10 cellular contexts compared by ENCODE assay signal in the genomic region with DNA sequence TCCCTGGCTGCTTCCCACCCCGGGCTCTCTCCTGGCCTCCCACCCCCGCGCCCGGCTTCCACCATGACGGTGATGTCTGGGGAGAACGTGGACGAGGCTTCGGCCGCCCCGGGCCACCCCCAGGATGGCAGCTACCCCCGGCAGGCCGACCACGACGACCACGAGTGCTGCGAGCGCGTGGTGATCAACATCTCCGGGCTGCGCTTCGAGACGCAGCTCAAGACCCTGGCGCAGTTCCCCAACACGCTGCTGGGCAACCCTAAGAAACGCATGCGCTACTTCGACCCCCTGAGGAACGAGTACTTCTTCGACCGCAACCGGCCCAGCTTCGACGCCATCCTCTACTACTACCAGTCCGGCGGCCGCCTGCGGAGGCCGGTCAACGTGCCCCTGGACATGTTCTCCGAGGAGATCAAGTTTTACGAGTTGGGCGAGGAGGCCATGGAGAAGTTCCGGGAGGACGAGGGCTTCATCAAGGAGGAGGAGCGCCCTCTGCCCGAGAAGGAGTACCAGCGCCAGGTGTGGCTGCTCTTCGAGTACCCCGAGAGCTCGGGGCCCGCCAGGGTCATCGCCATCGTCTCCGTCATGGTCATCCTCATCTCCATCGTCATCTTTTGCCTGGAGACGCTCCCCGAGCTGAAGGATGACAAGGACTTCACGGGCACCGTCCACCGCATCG. TPM values are rescaled to one million over a fixed set of nuclear protein-coding genes. Genes with fewer than 3 reads are reported as not detected.
A peak's percentile ranks its signal among the peaks of the same experiment; 100 is the strongest.
DNase-seq lines count a peak whose midpoint lies in the region; ATAC-seq and TF ChIP-seq lines count a peak whose summit lies in the region.
"Had no signal": no experiment of that assay in that cellular context is flagged by ENCODE, and none has a peak within 500 bp of the region (broad histone marks: within the 10 kb centered on the region; RNA-seq: fewer than 3 reads in every experiment).

No MANE protein-coding gene starts in this region.

- no peak overlapping the region for H3K27ac Mint-ChIP-seq in activated naive CD8-positive, alpha-beta T cell treated with anti-CD3 and anti-CD28 coated beads for 36 hours
- H3K27ac Mint-ChIP-seq in naive thymus-derived CD4-positive, alpha-beta T cell, result no peak overlapping the region

- H3K27me3 ChIP-seq in naive thymus-derived CD4-positive, alpha-beta T cell (ENCODE audit: control insufficient read depth in 2 of 2, insufficient read depth in 2 of 2, low read length in 2 of 2), result peaks cover 0 to 14% of the 10 kb centered on the region in 2 donors

- peaks cover 40% of the 10 kb centered on the region for H3K27me3 Mint-ChIP-seq in activated naive CD8-positive, alpha-beta T cell treated with anti-CD3 and anti-CD28 coated beads for 36 hours
- peaks cover 31 to 73% (median 49%) of the 10 kb centered on the region in 5 donors for H3K27me3 Mint-ChIP-seq in naive thymus-derived CD4-positive, alpha-beta T cell

- H3K36me3 Mint-ChIP-seq in activated naive CD8-positive, alpha-beta T cell treated with anti-CD3 and anti-CD28 coated beads for 36 hours, result peaks cover 2% of the 10 kb centered on the region
- peaks cover 0 to 5% (median 4%) of the 10 kb centered on the region in 5 donors for H3K36me3 Mint-ChIP-seq in naive thymus-derived CD4-positive, alpha-beta T cell

- intact Hi-C loops in naive thymus-derived CD4-positive, alpha-beta T cell (cut with micrococcal nuclease), result loop anchor here in 1 of 2 donors (5.0 kb wide), 1 partner anchor 54 kb away; no protein-coding TSS in a partner anchor

- H3K9me3 Mint-ChIP-seq in activated naive CD8-positive, alpha-beta T cell treated with anti-CD3 and anti-CD28 coated beads for 36 hours, result no peaks in the 10 kb centered on the region
- peaks cover 0 to 8% (median 2%) of the 10 kb centered on the region in 11 donors for H3K9me3 Mint-ChIP-seq in naive thymus-derived CD4-positive, alpha-beta T cell

- in situ Hi-C loops in ACHN (cut with HindIII; ENCODE audit: low pct_ligation_motif_present, low pct_unique_long_range_greater_than_20kb, low sequenced_read_pairs), result no loop called here

- no peaks in the 10 kb centered on the region for H3K9me3 ChIP-seq in naive thymus-derived CD4-positive, alpha-beta T cell (ENCODE audit: control insufficient read depth in 2 of 3, low read length in 3 of 3)
- H3K9me3 ChIP-seq: SK-N-SH had no signal

- H3K4me3 Mint-ChIP-seq in activated naive CD8-positive, alpha-beta T cell treated with anti-CD3 and anti-CD28 coated beads for 36 hours, result peak overlapping the region; percentile 59
- peak overlapping the region in 9 of 10 donors; percentile 36 to 80 (median 75) for H3K4me3 Mint-ChIP-seq in naive thymus-derived CD4-positive, alpha-beta T cell

- H3K27ac ChIP-seq in naive thymus-derived CD4-positive, alpha-beta T cell (ENCODE audit: low read depth, low read length), result no peak overlapping the region

- H3K4me1 Mint-ChIP-seq in activated naive CD8-positive, alpha-beta T cell treated with anti-CD3 and anti-CD28 coated beads for 36 hours, result peaks cover 13% of the 10 kb centered on the region
- peaks cover 7 to 20% (median 11%) of the 10 kb centered on the region in 7 donors for H3K4me1 Mint-ChIP-seq in naive thymus-derived CD4-positive, alpha-beta T cell

- H3K4me1 ChIP-seq in naive thymus-derived CD4-positive, alpha-beta T cell (ENCODE audit: control insufficient read depth in 2 of 2, insufficient read depth in 2 of 2, low read length in 2 of 2), result peaks cover 0 to 3% of the 10 kb centered on the region in 2 donors

- H3K4me3 ChIP-seq in naive thymus-derived CD4-positive, alpha-beta T cell (ENCODE audit: low read length), result no peak overlapping the region

- CTCF ChIA-PET in naive thymus-derived CD4-positive, alpha-beta T cell (lab: Charles Lee), result no interaction called here
- CTCF ChIA-PET in HEK293T (lab: Yijun Ruan, JAX), result interaction anchor here (0.8 kb wide), 1 partner anchor 54 kb away, joined by 3 read pairs; no protein-coding TSS in a partner anchor

- POLR2A ChIA-PET in naive thymus-derived CD4-positive, alpha-beta T cell (lab: Charles Lee), result no interaction called here
- POLR2A ChIA-PET in HEK293T (lab: Yijun Ruan, JAX), result no interaction called here

- DNase-seq in stimulated activated CD4-positive, alpha-beta T cell treated with anti-CD3 and anti-CD28 coated beads, Interleukin-15, amount 100 ng/mL, for 24 hours, result peak; percentile 8
- no peak for DNase-seq in stimulated activated CD4-positive, alpha-beta T cell treated with anti-CD3 and anti-CD28 coated beads, Interleukin-2, amount 100 ng/mL, for 48 hours
- DNase-seq in activated naive CD8-positive, alpha-beta T cell treated with anti-CD3 and anti-CD28 coated beads for 36 hours, result no peak
- DNase-seq in naive thymus-derived CD4-positive, alpha-beta T cell, result no peak
- DNase-seq in ACHN (no peak), HEK293T (ENCODE audit: extremely low spot score) (no peak), GF-D8 (lab: John Stamatoyannopoulos, UW) (no peak), HT-29 (ENCODE audit: low spot score) (no peak)
- DNase-seq: NCI-H1105 had no signal

- no peaks in the 10 kb centered on the region for H3K36me3 ChIP-seq in naive thymus-derived CD4-positive, alpha-beta T cell (ENCODE audit: control insufficient read depth in 2 of 3, insufficient read depth in 3 of 3, low read length in 3 of 3)

- ATAC-seq in naive thymus-derived CD4-positive, alpha-beta T cell, result no peak

TF ChIP-seq in HEK293T, 16 proteins besides CTCF, POLR2A, EP300 and RAD21:
- no peak for TF ChIP-seq ELF4 (IDR thresholded peaks at IDR 0.05)
- TF ChIP-seq TARDBP (IDR thresholded peaks at IDR 0.05), result no peak
- no peak for TF ChIP-seq ZNF384 (IDR thresholded peaks at IDR 0.05)
- TF ChIP-seq LEF1 (IDR thresholded peaks at IDR 0.05; ENCODE audit: borderline replicate concordance), result no peak
- TF ChIP-seq, protein P1, sequence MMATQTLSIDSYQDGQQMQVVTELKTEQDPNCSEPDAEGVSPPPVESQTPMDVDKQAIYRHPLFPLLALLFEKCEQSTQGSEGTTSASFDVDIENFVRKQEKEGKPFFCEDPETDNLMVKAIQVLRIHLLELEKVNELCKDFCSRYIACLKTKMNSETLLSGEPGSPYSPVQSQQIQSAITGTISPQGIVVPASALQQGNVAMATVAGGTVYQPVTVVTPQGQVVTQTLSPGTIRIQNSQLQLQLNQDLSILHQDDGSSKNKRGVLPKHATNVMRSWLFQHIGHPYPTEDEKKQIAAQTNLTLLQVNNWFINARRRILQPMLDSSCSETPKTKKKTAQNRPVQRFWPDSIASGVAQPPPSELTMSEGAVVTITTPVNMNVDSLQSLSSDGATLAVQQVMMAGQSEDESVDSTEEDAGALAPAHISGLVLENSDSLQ (IDR thresholded peaks at IDR 0.05), result no peak
- TF ChIP-seq L3MBTL2 (conservative IDR thresholded peaks at IDR 0.05), result no peak

RNA-seq across cellular contexts. Expression of gene KCNA1, which starts 1.8 kb away (rescaled TPM):
- under 1 TPM; 0.04 TPM for total RNA-seq in activated naive CD8-positive, alpha-beta T cell treated with anti-CD3 and anti-CD28 coated beads for 36 hours
- total RNA-seq in naive thymus-derived CD4-positive, alpha-beta T cell, result not detected
- not detected for polyA plus RNA-seq in naive thymus-derived CD4-positive, alpha-beta T cell
- not detected in 2 replicates for total RNA-seq in HT-29 (2014; rRNA removed; shearing (Covaris generic))
- polyA plus RNA-seq: SK-N-SH had no signal
